In genomic region chr11:130418756-130419155, GRCh38 we compare ENCODE assay signal across 17 cellular contexts. TPM values are rescaled to one million over a fixed set of nuclear protein-coding genes. Genes with fewer than 3 reads are reported as not detected.
A peak's percentile ranks its signal among the peaks of the same experiment; 100 is the strongest.
DNase-seq lines count a peak whose midpoint lies in the region; ATAC-seq and TF ChIP-seq lines count a peak whose summit lies in the region.
"Had no signal": no experiment of that assay in that cellular context is flagged by ENCODE, and none has a peak within 500 bp of the region (broad histone marks: within the 10 kb centered on the region; RNA-seq: fewer than 3 reads in every experiment).

No MANE protein-coding gene starts in this region.

- no peaks in the 10 kb centered on the region for H3K36me3 ChIP-seq in upper lobe of left lung

- WGBS in upper lobe of left lung, 2 donors = 39 to 59% methylated on average over 12 of the region's 12 CpGs

- H3K4me3 Mint-ChIP-seq in HFFc6 = no peak overlapping the region
- no peak overlapping the region for H3K4me3 Mint-ChIP-seq in activated T-helper 17 cell treated with anti-CD3 and anti-CD28 coated beads, Interleukin-2, amount 50 U/mL, for 72 hours
- no peak overlapping the region for H3K4me3 Mint-ChIP-seq in activated CD4-positive, alpha-beta T cell treated with anti-CD3 and anti-CD28 coated beads, Interleukin-2, amount 10 ng/mL, durations not matched to agents 7 days and 5 days
- H3K4me3 Mint-ChIP-seq: endodermal cell had no signal

- H3K9me3 Mint-ChIP-seq in HFFc6 = no peaks in the 10 kb centered on the region
- no peaks in the 10 kb centered on the region for H3K9me3 Mint-ChIP-seq in activated T-helper 17 cell treated with anti-CD3 and anti-CD28 coated beads, Interleukin-2, amount 50 U/mL, for 72 hours
- no peaks in the 10 kb centered on the region for H3K9me3 Mint-ChIP-seq in activated CD4-positive, alpha-beta T cell treated with anti-CD3 and anti-CD28 coated beads, Interleukin-2, amount 10 ng/mL, durations not matched to agents 7 days and 5 days
- H3K9me3 Mint-ChIP-seq: endodermal cell had no signal

- TF ChIP-seq CTCF in HFFc6 (IDR thresholded peaks at IDR 0.05) (no peak), dorsolateral prefrontal cortex (IDR thresholded peaks at IDR 0.05 in 54 of 56, conservative IDR thresholded peaks at IDR 0.05 in 2 of 56; ENCODE audit: low read depth in 1 of 56, partially characterized antibody in 56 of 56) (no peak), upper lobe of left lung (IDR thresholded peaks at IDR 0.05) (no peak)

- peak overlapping the region; percentile 6 to 93 (median 83) for H3K27ac ChIP-seq in dorsolateral prefrontal cortex
- H3K27ac ChIP-seq in upper lobe of left lung = peak overlapping the region; percentile 17 to 75 (median 46)

- H3K36me3 Mint-ChIP-seq in HFFc6 (ENCODE audit: low read depth) = no peaks in the 10 kb centered on the region
- H3K36me3 Mint-ChIP-seq in activated T-helper 17 cell treated with anti-CD3 and anti-CD28 coated beads, Interleukin-2, amount 50 U/mL, for 72 hours (ENCODE audit: low read depth) = no peaks in the 10 kb centered on the region
- no peaks in the 10 kb centered on the region for H3K36me3 Mint-ChIP-seq in activated CD4-positive, alpha-beta T cell treated with anti-CD3 and anti-CD28 coated beads, Interleukin-2, amount 10 ng/mL, durations not matched to agents 7 days and 5 days (ENCODE audit: low read depth)

- no peak for TF ChIP-seq POLR2A in upper lobe of left lung (IDR thresholded peaks at IDR 0.05)

- DNase-seq in HFFc6 = peak; percentile 18
- DNase-seq in dorsolateral prefrontal cortex = no peak
- peak; percentile 39 for DNase-seq in mucosa of gallbladder (ENCODE audit: low spot score)
- DNase-seq in upper lobe of left lung = peak; percentile 29 to 52
- no peak for DNase-seq in activated CD4-positive, alpha-beta T cell treated with anti-CD3 and anti-CD28 coated beads, Interleukin-2, amount 10 ng/mL, durations not matched to agents 7 days and 5 days
- no peak for DNase-seq in DMS53 treated with DMSO at 0.1 percent for 48 hours (lab: John Stamatoyannopoulos, UW; ENCODE audit: unreplicated experiment)
- DNase-seq: activated gamma-delta T cell treated with Interleukin-2 at 50 U/mL for 16 hours; Calu3; endodermal cell; GDM1; NCI-H187; NCI-H510A treated with DMSO at 0.1 percent for 48 hours; stimulated activated CD4-positive, alpha-beta T cell treated with anti-CD3 and anti-CD28 coated beads, Interleukin-2, amount 100 ng/mL, for 24 hours; SW 1271 had no signal

- peak in 1 of 2 donors; percentile 1 for ATAC-seq in upper lobe of left lung (ENCODE audit: low FRiP score in 2 of 2)
- no peak for ATAC-seq in activated T-helper 17 cell treated with anti-CD3 and anti-CD28 coated beads, Interleukin-2, amount 50 U/mL, for 72 hours (replicated peaks)
- ATAC-seq: left lobe of liver, sciatic nerve had no signal

- peak in 2 of 4 donors; percentile 18 to 38 for TF ChIP-seq EP300 in upper lobe of left lung (IDR thresholded peaks at IDR 0.05)

- peaks cover 46% of the 10 kb centered on the region for H3K27me3 Mint-ChIP-seq in HFFc6 (ENCODE audit: insufficient read depth)
- H3K27me3 Mint-ChIP-seq in activated T-helper 17 cell treated with anti-CD3 and anti-CD28 coated beads, Interleukin-2, amount 50 U/mL, for 72 hours = peaks cover 14% of the 10 kb centered on the region
- no peaks in the 10 kb centered on the region for H3K27me3 Mint-ChIP-seq in activated CD4-positive, alpha-beta T cell treated with anti-CD3 and anti-CD28 coated beads, Interleukin-2, amount 10 ng/mL, durations not matched to agents 7 days and 5 days

- no peak overlapping the region for H3K27ac Mint-ChIP-seq in HFFc6
- H3K27ac Mint-ChIP-seq in activated T-helper 17 cell treated with anti-CD3 and anti-CD28 coated beads, Interleukin-2, amount 50 U/mL, for 72 hours = no peak overlapping the region
- H3K27ac Mint-ChIP-seq in activated CD4-positive, alpha-beta T cell treated with anti-CD3 and anti-CD28 coated beads, Interleukin-2, amount 10 ng/mL, durations not matched to agents 7 days and 5 days = no peak overlapping the region
- H3K27ac Mint-ChIP-seq: endodermal cell had no signal

- intact Hi-C loops in dorsolateral prefrontal cortex (cut with DNase I) = no loop called here

- CTCF ChIA-PET in activated CD4-positive, alpha-beta T cell treated with anti-CD3 and anti-CD28 coated beads, Interleukin-2, amount 10 ng/mL, durations not matched to agents 7 days and 5 days (lab: Charles Lee) = no interaction called here

- H3K4me1 ChIP-seq in upper lobe of left lung = peaks cover 6 to 14% (median 11%) of the 10 kb centered on the region in 4 donors

- no peak overlapping the region for H3K4me3 ChIP-seq in dorsolateral prefrontal cortex
- no peak overlapping the region for H3K4me3 ChIP-seq in upper lobe of left lung

- H3K27me3 ChIP-seq in dorsolateral prefrontal cortex (no peaks in the 10 kb centered on the region), upper lobe of left lung (no peaks in the 10 kb centered on the region)

- POLR2A ChIA-PET in activated CD4-positive, alpha-beta T cell treated with anti-CD3 and anti-CD28 coated beads, Interleukin-2, amount 10 ng/mL, durations not matched to agents 7 days and 5 days (lab: Charles Lee) = no interaction called here

- H3K4me1 Mint-ChIP-seq in HFFc6 (ENCODE audit: low read depth) = peaks cover 16% of the 10 kb centered on the region
- H3K4me1 Mint-ChIP-seq in activated T-helper 17 cell treated with anti-CD3 and anti-CD28 coated beads, Interleukin-2, amount 50 U/mL, for 72 hours = no peaks in the 10 kb centered on the region
- H3K4me1 Mint-ChIP-seq in activated CD4-positive, alpha-beta T cell treated with anti-CD3 and anti-CD28 coated beads, Interleukin-2, amount 10 ng/mL, durations not matched to agents 7 days and 5 days = no peaks in the 10 kb centered on the region

- H3K9me3 ChIP-seq in upper lobe of left lung = no peaks in the 10 kb centered on the region

RNA-seq across cellular contexts. Expression of gene ADAMTS8, which starts 9.7 kb away (rescaled TPM):
- not detected for total RNA-seq in HFFc6 (2021; fragmentation: NEBNext Ultra II Directional; extraction: Animal tissue kit (Norgen Biotek cat#: 25700))
- total RNA-seq in dorsolateral prefrontal cortex (10 to 100 TPM in 98 of 120 experiments, 1 to 10 TPM in 22; 6.8 to 26.1 (median 12.6) TPM), mucosa of gallbladder (14.1 TPM), upper lobe of left lung (10 to 100 TPM; 13.0 to 52.3 (median 21.5) TPM)
- not detected for total RNA-seq in activated T-helper 17 cell treated with anti-CD3 and anti-CD28 coated beads, Interleukin-2, amount 50 U/mL, for 72 hours
- not detected for total RNA-seq in activated CD4-positive, alpha-beta T cell treated with anti-CD3 and anti-CD28 coated beads, Interleukin-2, amount 10 ng/mL, durations not matched to agents 7 days and 5 days
- total RNA-seq: Calu3 had no signal

RNA-seq across cellular contexts. Expression of gene ADAMTS15, which starts 29.7 kb away (rescaled TPM):
- total RNA-seq in HFFc6 (2021; fragmentation: NEBNext Ultra II Directional; extraction: Animal tissue kit (Norgen Biotek cat#: 25700)) = 1 to 10 TPM in 2 of 6 experiments, under 1 TPM in 4; 0.21 to 1.1 (median 0.94) TPM
- total RNA-seq in dorsolateral prefrontal cortex (1 to 10 TPM in 27 of 120 experiments, under 1 TPM in 93; 0.21 to 2.5 (median 0.65) TPM), mucosa of gallbladder (3.2 TPM), upper lobe of left lung (10 to 100 TPM in 2 of 6 donors, 1 to 10 TPM in 4; 2.5 to 23.0 (median 7.2) TPM)
- total RNA-seq in activated T-helper 17 cell treated with anti-CD3 and anti-CD28 coated beads, Interleukin-2, amount 50 U/mL, for 72 hours = not detected
- under 1 TPM; 0.04 to 0.05 TPM for total RNA-seq in activated CD4-positive, alpha-beta T cell treated with anti-CD3 and anti-CD28 coated beads, Interleukin-2, amount 10 ng/mL, durations not matched to agents 7 days and 5 days

Comparison
In these comparisons a context has a peak if more than half of its experiments do, and no peak if none do; other contexts are left out.
1. DNase-seq: peak in HFFc6 (single experiment), mucosa of gallbladder (single experiment) and upper lobe of left lung (2 of 2); none in dorsolateral prefrontal cortex (0 of 10), activated CD4-positive, alpha-beta T cell treated with anti-CD3 and anti-CD28 coated beads, Interleukin-2, amount 10 ng/mL, durations not matched to agents 7 days and 5 days (single experiment) and DMS53 treated with DMSO at 0.1 percent for 48 hours (single experiment).
2. RNA of gene ADAMTS8, which starts 9.7 kb away (total RNA-seq): 13.0 to 52.3 TPM in upper lobe of left lung, 14.1 TPM in mucosa of gallbladder (single experiment) and 6.8 to 26.1 TPM in dorsolateral prefrontal cortex; not detected in HFFc6, not detected in activated T-helper 17 cell treated with anti-CD3 and anti-CD28 coated beads, Interleukin-2, amount 50 U/mL, for 72 hours and not detected in activated CD4-positive, alpha-beta T cell treated with anti-CD3 and anti-CD28 coated beads, Interleukin-2, amount 10 ng/mL, durations not matched to agents 7 days and 5 days; every median in the first group is over 4 times any median in the second.